8 cellular contexts compared by ENCODE assay signal in the genomic region with DNA sequence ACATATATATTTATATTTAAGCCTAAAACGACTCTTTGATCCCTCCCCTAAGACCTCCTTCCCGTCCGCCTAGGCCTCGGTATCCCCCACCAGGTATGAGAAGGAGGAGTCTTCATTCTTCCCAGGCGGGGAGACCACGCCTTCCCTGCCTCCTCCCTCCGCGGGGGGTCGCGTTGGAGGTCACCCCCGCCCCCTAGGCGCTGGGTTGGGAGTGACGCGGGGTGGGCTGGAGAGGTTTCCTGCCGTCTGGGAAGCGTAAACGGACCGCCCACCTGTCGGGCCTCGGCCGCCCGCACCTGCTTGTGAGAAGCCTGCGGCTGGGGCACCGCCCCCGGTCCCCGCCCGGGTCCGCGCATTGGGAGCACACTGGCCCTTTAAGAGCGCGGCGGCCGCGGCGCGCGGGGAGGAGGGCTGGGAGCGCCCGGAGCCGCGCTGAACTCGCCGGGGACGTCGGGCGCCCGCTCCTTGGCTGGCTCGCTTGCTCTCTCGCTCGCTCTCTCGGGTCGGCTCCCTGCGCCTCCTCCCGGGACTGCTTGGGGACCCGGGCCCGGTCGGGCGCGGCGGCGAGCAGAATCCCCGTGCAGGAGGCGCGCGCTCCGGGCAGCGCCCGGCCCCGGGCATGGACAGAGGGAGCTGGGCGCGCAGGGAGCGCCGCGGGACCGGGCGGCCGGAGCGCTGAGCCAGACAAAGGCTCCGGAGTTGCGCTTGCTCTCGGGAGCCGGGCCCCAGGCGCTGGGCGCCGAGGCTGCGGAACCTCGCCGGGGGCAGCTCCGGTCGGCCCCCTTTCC. TPM values are rescaled to one million over a fixed set of nuclear protein-coding genes. Genes with fewer than 3 reads are reported as not detected.
DNase-seq lines count a peak whose midpoint lies in the region; ATAC-seq, FAIRE-seq and TF ChIP-seq lines count a peak whose summit lies in the region.

A gene (plus strand): TSS at position 404 of the 788 bp plus-strand sequence. CDS start 597 bp downstream, outside the sequence.

- CTCF ChIA-PET in A549 (lab: Yijun Ruan, JAX): interaction anchor here (0.6 to 3.9 kb wide), 9 partner anchors 11 to 732 kb away, joined by 3 to 31 read pairs (median 4); no protein-coding TSS in a partner anchor

- TF ChIP-seq CTCF in A549 (IDR thresholded peaks at IDR 0.05): no peak
- TF ChIP-seq CTCF in neural progenitor cell (IDR thresholded peaks at IDR 0.05): no peak

- no peak for TF ChIP-seq EP300 in A549 (IDR thresholded peaks at IDR 0.05)

- no peak for TF ChIP-seq RAD21 in A549 (conservative IDR thresholded peaks at IDR 0.05 in 1 of 2, IDR thresholded peaks at IDR 0.05 in 1 of 2)

- peak within 1 kb of the TSS; percentile 76 for H3K27ac Mint-ChIP-seq in neural progenitor cell

- H4K20me1 ChIP-seq in neural progenitor cell (ENCODE audit: low read depth): peaks cover 38% of the 10 kb centered on the region

- no peaks in the 10 kb centered on the region for H3K36me3 Mint-ChIP-seq in neural progenitor cell

- H3K9me3 Mint-ChIP-seq in neural progenitor cell: no peaks in the 10 kb centered on the region

- peaks cover 15% of the 10 kb centered on the region for H3K79me2 ChIP-seq in neural progenitor cell (ENCODE audit: low read depth)

- peaks cover 29% of the 10 kb centered on the region for H3F3A ChIP-seq in neural progenitor cell (ENCODE audit: low read depth)

- peak; percentile 72 for TF ChIP-seq POLR2A in A549 (IDR thresholded peaks at IDR 0.05; ENCODE audit: low read length)

- H3K4me1 ChIP-seq in A549 (peaks cover 20% of the 10 kb centered on the region; the same call in 1 of the 3 replicates), neural progenitor cell (peaks cover 33% of the 10 kb centered on the region)

- WGBS in A549 (ENCODE audit: missing lambda C conversion rate): 2% methylated on average over 53 of the region's 90 CpGs

- H3K9me3 ChIP-seq in A549: no peaks in the 10 kb centered on the region
- H3K9me3 ChIP-seq in neural progenitor cell (ENCODE audit: low read depth): no peaks in the 10 kb centered on the region

- H3K36me3 ChIP-seq in neural progenitor cell: no peaks in the 10 kb centered on the region

- peak within 1 kb of the TSS; percentile 50 for H3K9ac ChIP-seq in neural progenitor cell

- peaks cover 31% of the 10 kb centered on the region for H3K4me1 Mint-ChIP-seq in neural progenitor cell

- peak within 1 kb of the TSS; percentile 99 for H3K4me2 ChIP-seq in A549
- H3K4me2 ChIP-seq in neural progenitor cell: peak within 1 kb of the TSS; percentile 98

- peaks cover 27% of the 10 kb centered on the region for H3K27me3 Mint-ChIP-seq in neural progenitor cell (ENCODE audit: insufficient read depth, low read depth)

- H3K27me3 ChIP-seq in neural progenitor cell: peaks cover 23% of the 10 kb centered on the region

- FAIRE-seq in A549 (lab: Jason Lieb, UNC) (no peak), GM18507 (lab: Jason Lieb, UNC) (peak; percentile 73), RCC 7860 (lab: Jason Lieb, UNC) (no peak), frontal cortex (lab: Jason Lieb, UNC) (no peak)

- H3K4me3 Mint-ChIP-seq in neural progenitor cell: peak within 1 kb of the TSS; percentile 86

- peak; percentile 75 to 81 for DNase-seq in A549 (ENCODE audit: low read depth in 1 of 2, low spot score in 1 of 2)
- DNase-seq in GM18507 (ENCODE audit: extremely low spot score, insufficient read length, low read depth): no peak
- peak; percentile 58 for DNase-seq in HPDE6-E6E7 (ENCODE audit: extremely low spot score)
- peak; percentile 19 for DNase-seq in RCC 7860 (ENCODE audit: low spot score)
- DNase-seq in activated gamma-delta T cell (lab: John Stamatoyannopoulos, UW): peak; percentile 45
- DNase-seq in frontal cortex (ENCODE audit: low spot score in 2 of 2): peak; percentile 75 to 78
- peak; percentile 91 for DNase-seq in neural progenitor cell (ENCODE audit: low spot score)
- DNase-seq in substantia nigra (lab: John Stamatoyannopoulos, UW): peak in 29 of 49 donors; percentile 10 to 81 (median 46)

- peak; percentile 66 to 76 for ATAC-seq in A549

- H3K4me3 ChIP-seq in A549: peak within 1 kb of the TSS; percentile 80
- peak within 1 kb of the TSS; percentile 97 for H3K4me3 ChIP-seq in neural progenitor cell

- POLR2A ChIA-PET in A549 (lab: Yijun Ruan, JAX): interaction anchor here (2.8 kb wide), 1 partner anchor 104 kb away, joined by 13 read pairs; a partner anchor contains a TSS

- peak within 1 kb of the TSS; percentile 27 for H2AFZ ChIP-seq in neural progenitor cell (replicated peaks)

- H3K27ac ChIP-seq in A549 (peak within 1 kb of the TSS; percentile 79 to 84), neural progenitor cell (no peak within 1 kb of the TSS), substantia nigra (ENCODE audit: low read depth, low read length, poor library complexity, severe bottlenecking) (no peak within 1 kb of the TSS)

TF ChIP-seq in A549, 52 proteins besides CTCF, POLR2A, EP300 and RAD21:
- 0 out of 2 replicates have a peak, but pooled peaks have one; percentile 10 for TF ChIP-seq HDAC2 (IDR thresholded peaks at IDR 0.05)
- no peak for TF ChIP-seq BHLHE40 (IDR thresholded peaks at IDR 0.05; ENCODE audit: low read depth, low read length)
- TF ChIP-seq SMC3 (IDR thresholded peaks at IDR 0.05): no peak
- no peak for TF ChIP-seq POLR2AphosphoS2 (conservative IDR thresholded peaks at IDR 0.05; ENCODE audit: low read length)
- TF ChIP-seq, protein P1, sequence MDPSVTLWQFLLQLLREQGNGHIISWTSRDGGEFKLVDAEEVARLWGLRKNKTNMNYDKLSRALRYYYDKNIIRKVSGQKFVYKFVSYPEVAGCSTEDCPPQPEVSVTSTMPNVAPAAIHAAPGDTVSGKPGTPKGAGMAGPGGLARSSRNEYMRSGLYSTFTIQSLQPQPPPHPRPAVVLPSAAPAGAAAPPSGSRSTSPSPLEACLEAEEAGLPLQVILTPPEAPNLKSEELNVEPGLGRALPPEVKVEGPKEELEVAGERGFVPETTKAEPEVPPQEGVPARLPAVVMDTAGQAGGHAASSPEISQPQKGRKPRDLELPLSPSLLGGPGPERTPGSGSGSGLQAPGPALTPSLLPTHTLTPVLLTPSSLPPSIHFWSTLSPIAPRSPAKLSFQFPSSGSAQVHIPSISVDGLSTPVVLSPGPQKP (IDR thresholded peaks at IDR 0.05; ENCODE audit: low read depth, low read length): no peak
- TF ChIP-seq, protein P2, sequence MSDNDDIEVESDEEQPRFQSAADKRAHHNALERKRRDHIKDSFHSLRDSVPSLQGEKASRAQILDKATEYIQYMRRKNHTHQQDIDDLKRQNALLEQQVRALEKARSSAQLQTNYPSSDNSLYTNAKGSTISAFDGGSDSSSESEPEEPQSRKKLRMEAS (IDR thresholded peaks at IDR 0.05): peak; percentile 38
- TF ChIP-seq KDM5A (IDR thresholded peaks at IDR 0.05): no peak
- TF ChIP-seq, protein P3, sequence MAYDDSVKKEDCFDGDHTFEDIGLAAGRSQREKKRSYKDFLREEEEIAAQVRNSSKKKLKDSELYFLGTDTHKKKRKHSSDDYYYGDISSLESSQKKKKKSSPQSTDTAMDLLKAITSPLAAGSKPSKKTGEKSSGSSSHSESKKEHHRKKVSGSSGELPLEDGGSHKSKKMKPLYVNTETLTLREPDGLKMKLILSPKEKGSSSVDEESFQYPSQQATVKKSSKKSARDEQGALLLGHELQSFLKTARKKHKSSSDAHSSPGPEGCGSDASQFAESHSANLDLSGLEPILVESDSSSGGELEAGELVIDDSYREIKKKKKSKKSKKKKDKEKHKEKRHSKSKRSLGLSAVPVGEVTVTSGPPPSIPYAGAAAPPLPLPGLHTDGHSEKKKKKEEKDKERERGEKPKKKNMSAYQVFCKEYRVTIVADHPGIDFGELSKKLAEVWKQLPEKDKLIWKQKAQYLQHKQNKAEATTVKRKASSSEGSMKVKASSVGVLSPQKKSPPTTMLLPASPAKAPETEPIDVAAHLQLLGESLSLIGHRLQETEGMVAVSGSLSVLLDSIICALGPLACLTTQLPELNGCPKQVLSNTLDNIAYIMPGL (CRISPR knock-in tag; IDR thresholded peaks at IDR 0.05; ENCODE audit: borderline replicate concordance): no peak
- no peak for TF ChIP-seq HOXB5 (CRISPR knock-in tag; IDR thresholded peaks at IDR 0.05)
- TF ChIP-seq GATA3 (IDR thresholded peaks at IDR 0.05; ENCODE audit: borderline replicate concordance): no peak
- no peak for TF ChIP-seq MAFK (IDR thresholded peaks at IDR 0.05; ENCODE audit: partially characterized antibody)
- no peak for TF ChIP-seq RFX5 (IDR thresholded peaks at IDR 0.05)
- no peak for TF ChIP-seq ZFP36 (IDR thresholded peaks at IDR 0.05; ENCODE audit: borderline replicate concordance, partially characterized antibody)
- TF ChIP-seq JUN (IDR thresholded peaks at IDR 0.05): peak in 1 of 2 experiments; percentile 39; a peak in 2 of 5 replicates
- no peak for TF ChIP-seq NR3C1 (IDR thresholded peaks at IDR 0.05)

RNA-seq across cellular contexts. Expression of the gene that starts here (rescaled TPM):
- 4.3 and 5.2 TPM in 2 replicates for polyA plus RNA-seq in A549 (2011; rRNA removed)
- polyA plus RNA-seq in A549 (2012; cell fraction: cytosol; rRNA removed): 9.0 and 14.5 TPM in 2 replicates
- polyA plus RNA-seq in A549 (2012; cell fraction: nucleus; rRNA removed): 25.4 and 32.6 TPM in 2 replicates
- polyA plus RNA-seq in A549 (2017; fragmentation: RNase III; extraction: RNeasy Plus Mini Kit Qiagen cat#74134 plus additional on column Dnase treatment): 9.8 to 11.2 TPM (median 10.3 TPM) in 3 replicates
- 6.6 TPM in 2 replicates for polyA minus RNA-seq in A549 (2011; rRNA and poly(A)+ RNA removed)
- total RNA-seq in frontal cortex: 12.2 TPM
- total RNA-seq in neural progenitor cell (ENCODE audit: low replicate concordance): 7.2 and 26.0 TPM in 2 replicates

Comparison
In these comparisons a context has a peak if more than half of its experiments do, and no peak if none do; other contexts are left out.
1. H3K27ac ChIP-seq: peak in A549 (2 of 2); none in neural progenitor cell (single experiment) and substantia nigra (single experiment).